20 cellular contexts compared by ENCODE assay signal in the genomic region with DNA sequence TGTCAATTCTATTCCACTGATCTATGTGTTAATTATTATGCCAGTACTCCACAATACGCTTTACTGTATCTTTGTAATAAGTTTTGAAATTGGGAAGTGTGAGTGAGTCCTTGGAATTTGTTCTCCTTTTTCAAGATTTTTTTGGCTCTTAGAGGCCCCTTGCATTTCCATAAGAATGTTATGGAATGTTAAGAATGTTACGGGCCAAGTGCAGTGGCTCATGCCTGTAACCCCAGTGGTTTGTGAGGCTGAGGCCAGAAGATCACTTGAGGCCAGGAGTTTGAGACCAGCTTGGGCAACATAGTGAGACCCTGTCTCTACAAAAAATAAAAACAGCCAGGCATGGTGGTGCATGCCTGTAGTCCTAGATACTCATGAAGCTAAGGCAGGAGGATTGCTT.
"Had no signal": no experiment of that assay in that cellular context is flagged by ENCODE, and none has a peak within 500 bp of the region (broad histone marks: within the 10 kb centered on the region; RNA-seq: fewer than 3 reads in every experiment).

No MANE protein-coding gene starts in this region.

- H3K36me3 ChIP-seq: gastrocnemius medialis, neutrophil, pancreas, suprapubic skin, tibial nerve had no signal

- H3K9me3 ChIP-seq: gastrocnemius medialis, neutrophil, pancreas, suprapubic skin, tibial nerve had no signal

- H3K4me3 ChIP-seq: gastrocnemius medialis, pancreas, psoas muscle, skin epidermis, suprapubic skin, tibial nerve had no signal

- H3K4me1 ChIP-seq: gastrocnemius medialis, pancreas, psoas muscle, suprapubic skin, tibial nerve had no signal

- H3K27ac ChIP-seq: gastrocnemius medialis, neutrophil, pancreas, psoas muscle, skin epidermis, suprapubic skin, tibial nerve had no signal

- H3K27me3 ChIP-seq: gastrocnemius medialis, neutrophil, suprapubic skin had no signal

- DNase-seq: activated CD8-positive, alpha-beta memory T cell treated with anti-CD3 and anti-CD28 coated beads, Interleukin-2, amount 50 U/mL, for 48 hours; activated naive CD4-positive, alpha-beta T cell treated with Interleukin-2 at 50 U/mL for 16 hours; activated naive CD8-positive, alpha-beta T cell treated with anti-CD3 and anti-CD28 coated beads for 36 hours; activated T-cell treated with anti-CD3 and anti-CD28 coated beads, Interleukin-2, amount 50 U/mL, for 4 hours; effector CD4-positive, alpha-beta T cell; gastrocnemius medialis; hippocampal formation; islet precursor cell; left colon; pancreas; psoas muscle; right cardiac atrium; stimulated activated CD4-positive, alpha-beta T cell treated with anti-CD3 and anti-CD28 coated beads, Interleukin-1b, Interleukin-23, amount 100 ng/mL, for 48 hours; stimulated activated naive CD8-positive, alpha-beta T cell treated with anti-CD3 and anti-CD28 coated beads, Interleukin-15, amount 100 ng/mL, for 72 hours; T-helper 9 cell had no signal

- ATAC-seq: activated T-cell treated with anti-CD3 and anti-CD28 coated beads, Interleukin-2, amount 50 U/mL, for 4 hours; gastrocnemius medialis; left colon; pancreas; psoas muscle; right cardiac atrium; stimulated activated effector memory CD8-positive, alpha-beta T cell treated with anti-CD3 and anti-CD28 coated beads, Interleukin-12 subunit alpha, Interleukin-12 subunit beta, amount 100 ng/mL, for 72 hours; stimulated activated naive CD8-positive, alpha-beta T cell treated with anti-CD3 and anti-CD28 coated beads, Interleukin-15, amount 100 ng/mL, for 72 hours had no signal
